ENCODE assay signal across 17 cellular contexts in genomic region chr17:75634754-75635609, GRCh38. TPM values are rescaled to one million over a fixed set of nuclear protein-coding genes. Genes with fewer than 3 reads are reported as not detected.
DNase-seq lines count a peak whose midpoint lies in the region; ATAC-seq and TF ChIP-seq lines count a peak whose summit lies in the region.
"Had no signal": no experiment of that assay in that cellular context is flagged by ENCODE, and none has a peak within 500 bp of the region (broad histone marks: within the 10 kb centered on the region; RNA-seq: fewer than 3 reads in every experiment).

No MANE protein-coding gene starts in this region.

- H3K27ac Mint-ChIP-seq in neural progenitor cell, result peak overlapping the region; percentile 74
- H3K27ac Mint-ChIP-seq: activated naive CD4-positive, alpha-beta T cell treated with anti-CD3 and anti-CD28 coated beads, Interleukin-2, amount 50 U/mL, for 24 hours; CD4-positive, CD25-positive, alpha-beta regulatory T cell had no signal

- H3K27me3 ChIP-seq in gastroesophageal sphincter (no peaks in the 10 kb centered on the region), neural progenitor cell (no peaks in the 10 kb centered on the region), upper lobe of left lung (no peaks in the 10 kb centered on the region), MG63 (no peaks in the 10 kb centered on the region)

- peaks cover 55% of the 10 kb centered on the region for H4K20me1 ChIP-seq in neural progenitor cell (ENCODE audit: low read depth)

- ATAC-seq in gastroesophageal sphincter (no peak), upper lobe of left lung (ENCODE audit: low FRiP score in 2 of 2) (no peak)

- H3K4me3 ChIP-seq in gastroesophageal sphincter (peak overlapping the region in 1 of 2 donors; percentile 45), neural progenitor cell (no peak overlapping the region), upper lobe of left lung (no peak overlapping the region), MG63 (no peak overlapping the region)

- 100% methylated on average over 1 of the region's 20 CpGs; no CpG with 5 or more reads in 1 of the 2 donors for whole genome bisulfite sequencing in gastroesophageal sphincter (ENCODE audit: low coverage in 1 of 2), 2 donors
- 77 to 85% methylated on average over 17 to 20 of the region's 20 CpGs for WGBS in upper lobe of left lung, 2 donors

- peak overlapping the region; percentile 75 for H3K4me2 ChIP-seq in neural progenitor cell

- DNase-seq in neural progenitor cell (ENCODE audit: low spot score) (no peak), upper lobe of left lung (peak; percentile 35 to 59), MG63 (no peak), cerebellar nuclear complex (lab: John Stamatoyannopoulos, UW) (no peak), NCI-H2081 treated with DMSO at 0.1 percent for 48 hours (lab: John Stamatoyannopoulos, UW) (no peak)
- DNase-seq: CD4-positive, CD25-positive, alpha-beta regulatory T cell; Karpas-422; kidney glomerular epithelial cell; naive B cell; NCI-H1436 treated with DMSO at 0.1 percent for 48 hours; NCI-H748 treated with DMSO at 0.1 percent for 48 hours; T-helper 1 cell had no signal

- H3F3A ChIP-seq in neural progenitor cell (ENCODE audit: low read depth), result peaks cover 22% of the 10 kb centered on the region

- no peaks in the 10 kb centered on the region for H3K9me3 Mint-ChIP-seq in neural progenitor cell
- H3K9me3 Mint-ChIP-seq: activated naive CD4-positive, alpha-beta T cell treated with anti-CD3 and anti-CD28 coated beads, Interleukin-2, amount 50 U/mL, for 24 hours; CD4-positive, CD25-positive, alpha-beta regulatory T cell; naive B cell had no signal

- TF ChIP-seq POLR2A in gastroesophageal sphincter (IDR thresholded peaks at IDR 0.05), result no peak
- TF ChIP-seq POLR2A in upper lobe of left lung (IDR thresholded peaks at IDR 0.05), result no peak

- H3K36me3 ChIP-seq in gastroesophageal sphincter (peaks cover 0 to 34% of the 10 kb centered on the region in 2 donors), neural progenitor cell (no peaks in the 10 kb centered on the region), upper lobe of left lung (peaks cover 0 to 13% (median 5%) of the 10 kb centered on the region in 4 donors), MG63 (peaks cover 6% of the 10 kb centered on the region)

- H3K27ac ChIP-seq in angular gyrus (ENCODE audit: low read depth, low read length), result peak overlapping the region; percentile 97
- peak overlapping the region in 3 of 4 donors; percentile 76 to 84 (median 80) for H3K27ac ChIP-seq in gastroesophageal sphincter
- no peak overlapping the region for H3K27ac ChIP-seq in neural progenitor cell
- H3K27ac ChIP-seq in upper lobe of left lung, result peak overlapping the region; percentile 39 to 82 (median 75)

- H3K79me2 ChIP-seq in neural progenitor cell (ENCODE audit: low read depth), result no peaks in the 10 kb centered on the region

- no peaks in the 10 kb centered on the region for H3K36me3 Mint-ChIP-seq in neural progenitor cell
- H3K36me3 Mint-ChIP-seq: activated naive CD4-positive, alpha-beta T cell treated with anti-CD3 and anti-CD28 coated beads, Interleukin-2, amount 50 U/mL, for 24 hours; CD4-positive, CD25-positive, alpha-beta regulatory T cell; naive B cell had no signal

- peaks cover 0 to 29% (median 19%) of the 10 kb centered on the region in 3 donors for H3K4me1 ChIP-seq in gastroesophageal sphincter
- peaks cover 25% of the 10 kb centered on the region for H3K4me1 ChIP-seq in neural progenitor cell
- H3K4me1 ChIP-seq in upper lobe of left lung, result peaks cover 22 to 44% (median 35%) of the 10 kb centered on the region in 4 donors

- H3K9me3 ChIP-seq in gastroesophageal sphincter (no peaks in the 10 kb centered on the region), neural progenitor cell (ENCODE audit: low read depth) (no peaks in the 10 kb centered on the region), upper lobe of left lung (no peaks in the 10 kb centered on the region), MG63 (no peaks in the 10 kb centered on the region)

- H3K4me1 Mint-ChIP-seq in neural progenitor cell, result peaks cover 42% of the 10 kb centered on the region

- peaks cover 14% of the 10 kb centered on the region for H3K27me3 Mint-ChIP-seq in neural progenitor cell (ENCODE audit: insufficient read depth, low read depth)
- H3K27me3 Mint-ChIP-seq: activated naive CD4-positive, alpha-beta T cell treated with anti-CD3 and anti-CD28 coated beads, Interleukin-2, amount 50 U/mL, for 24 hours; CD4-positive, CD25-positive, alpha-beta regulatory T cell; naive B cell had no signal

- no peak overlapping the region for H2AFZ ChIP-seq in neural progenitor cell (replicated peaks)

- TF ChIP-seq EP300 in gastroesophageal sphincter (IDR thresholded peaks at IDR 0.05), result no peak
- no peak for TF ChIP-seq EP300 in upper lobe of left lung (IDR thresholded peaks at IDR 0.05)

- no peak overlapping the region for H3K9ac ChIP-seq in neural progenitor cell

- TF ChIP-seq CTCF in gastroesophageal sphincter (IDR thresholded peaks at IDR 0.05) (no peak), neural progenitor cell (IDR thresholded peaks at IDR 0.05) (no peak), upper lobe of left lung (IDR thresholded peaks at IDR 0.05) (no peak)

- H3K4me3 Mint-ChIP-seq in neural progenitor cell, result peak overlapping the region; percentile 33
- H3K4me3 Mint-ChIP-seq: activated naive CD4-positive, alpha-beta T cell treated with anti-CD3 and anti-CD28 coated beads, Interleukin-2, amount 50 U/mL, for 24 hours; CD4-positive, CD25-positive, alpha-beta regulatory T cell; naive B cell had no signal

RNA-seq across cellular contexts. Expression of gene SMIM5, which starts 1.7 kb away (rescaled TPM):
- total RNA-seq in gastroesophageal sphincter, result 1 to 10 TPM; 3.8 to 6.8 (median 5.0) TPM
- not detected in 2 replicates for total RNA-seq in neural progenitor cell (ENCODE audit: low replicate concordance)
- total RNA-seq in upper lobe of left lung, result 1 to 10 TPM; 1.9 to 7.3 (median 3.3) TPM
- 0.69 TPM in 1 of 2 replicates, not detected in the other for total RNA-seq in MG63 (2014; rRNA removed; shearing (Covaris generic); ENCODE audit: low replicate concordance)
- total RNA-seq: endothelial cell of umbilical vein, RPMI7951 had no signal

RNA-seq across cellular contexts. Expression of gene RECQL5, which starts 32.0 kb away (rescaled TPM):
- total RNA-seq in gastroesophageal sphincter (10 to 100 TPM in 3 of 4 donors, 1 to 10 TPM in 1; 6.4 to 15.1 (median 13.6) TPM), neural progenitor cell (ENCODE audit: low replicate concordance) (22.7 and 27.3 TPM in 2 replicates), upper lobe of left lung (10 to 100 TPM; 11.4 to 97.4 (median 41.4) TPM)
- 16.8 and 23.0 TPM in 2 replicates for total RNA-seq in MG63 (2014; rRNA removed; shearing (Covaris generic); ENCODE audit: low replicate concordance)

RNA-seq across cellular contexts. Expression of gene SAP30BP, which starts 32.2 kb away (rescaled TPM):
- 10 to 100 TPM; 68.2 to 87.2 (median 77.2) TPM for total RNA-seq in gastroesophageal sphincter
- 72.9 and 75.8 TPM in 2 replicates for total RNA-seq in neural progenitor cell (ENCODE audit: low replicate concordance)
- 100 to 1,000 TPM in 1 of 6 donors, 10 to 100 TPM in 5; 64.1 to 125 (median 80.8) TPM for total RNA-seq in upper lobe of left lung
- 105 and 108 TPM in 2 replicates for total RNA-seq in MG63 (2014; rRNA removed; shearing (Covaris generic); ENCODE audit: low replicate concordance)

RNA-seq across cellular contexts. Expression of gene MYO15B, which starts 47.4 kb away (rescaled TPM):
- total RNA-seq in gastroesophageal sphincter, result 10 to 100 TPM; 10.7 to 76.1 (median 50.8) TPM
- 10.2 and 17.1 TPM in 2 replicates for total RNA-seq in neural progenitor cell (ENCODE audit: low replicate concordance)
- total RNA-seq in upper lobe of left lung, result 100 to 1,000 TPM in 4 of 6 donors, 10 to 100 TPM in 2; 89.8 to 592 (median 183) TPM
- 0.15 and 4.7 TPM in 2 replicates for total RNA-seq in MG63 (2014; rRNA removed; shearing (Covaris generic); ENCODE audit: low replicate concordance)
- total RNA-seq: RPMI7951 had no signal

Comparison
In these comparisons a context has a peak if more than half of its experiments do, and no peak if none do; other contexts are left out.
1. DNase-seq: peak in upper lobe of left lung (2 of 2); none in neural progenitor cell (single experiment), MG63 (single experiment), cerebellar nuclear complex (0 of 2) and NCI-H2081 treated with DMSO at 0.1 percent for 48 hours (single experiment).